ENCODE assay signal across 23 cellular contexts in genomic region chr5:133510634-133511262, GRCh38.
"Had no signal": no experiment of that assay in that cellular context is flagged by ENCODE, and none has a peak within 500 bp of the region (broad histone marks: within the 10 kb centered on the region; RNA-seq: fewer than 3 reads in every experiment).

No MANE protein-coding gene starts in this region.

- ATAC-seq: activated CD8-positive, alpha-beta T cell treated with anti-CD3 and anti-CD28 coated beads, Interleukin-2, amount 10 ng/mL, durations not matched to agents 7 days and 5 days; body of pancreas; left colon; naive thymus-derived CD4-positive, alpha-beta T cell; right cardiac atrium had no signal

- H3K27me3 ChIP-seq: body of pancreas, hepatocyte, transverse colon had no signal

- H2AFZ ChIP-seq: hepatocyte had no signal

- H3K27ac Mint-ChIP-seq: activated CD8-positive, alpha-beta T cell treated with anti-CD3 and anti-CD28 coated beads, Interleukin-2, amount 10 ng/mL, durations not matched to agents 7 days and 5 days; activated naive CD8-positive, alpha-beta T cell; naive thymus-derived CD4-positive, alpha-beta T cell had no signal

- H3K4me3 Mint-ChIP-seq: activated CD8-positive, alpha-beta T cell treated with anti-CD3 and anti-CD28 coated beads, Interleukin-2, amount 10 ng/mL, durations not matched to agents 7 days and 5 days; activated naive CD8-positive, alpha-beta T cell; naive thymus-derived CD4-positive, alpha-beta T cell; neural crest cell had no signal

- H3K4me2 ChIP-seq: hepatocyte had no signal

- H3K27ac ChIP-seq: body of pancreas, hepatocyte, suprapubic skin, transverse colon had no signal

- H3K4me1 ChIP-seq: body of pancreas, spleen, suprapubic skin, transverse colon had no signal

- H3K79me2 ChIP-seq: hepatocyte had no signal

- H3K36me3 ChIP-seq: spleen, suprapubic skin, transverse colon had no signal

- H3K4me3 ChIP-seq: body of pancreas, hepatocyte, spleen, suprapubic skin, transverse colon had no signal

- DNase-seq: activated CD4-positive, alpha-beta T cell treated with anti-CD3 and anti-CD28 coated beads for 1 hour; activated CD4-positive, alpha-beta T cell treated with anti-CD3 and anti-CD28 coated beads, Interleukin-2, amount 50 U/mL, for 1 hour; activated CD8-positive, alpha-beta T cell treated with anti-CD3 and anti-CD28 coated beads, Interleukin-2, amount 10 ng/mL, durations not matched to agents 7 days and 5 days; activated effector memory CD4-positive, alpha-beta T cell treated with Interleukin-2 at 50 U/mL for 16 hours; activated naive CD4-positive, alpha-beta T cell treated with Interleukin-2 at 50 U/mL for 16 hours; body of pancreas; dermis blood vessel endothelial cell; effector CD8-positive, alpha-beta T cell; kidney; left colon; mammary epithelial cell; naive thymus-derived CD4-positive, alpha-beta T cell; nucleus accumbens; right cardiac atrium; spleen; stimulated activated naive CD4-positive, alpha-beta T cell; transverse colon had no signal

- H3K9me3 ChIP-seq: body of pancreas, spleen, suprapubic skin, transverse colon had no signal

- H3K36me3 Mint-ChIP-seq: activated naive CD8-positive, alpha-beta T cell had no signal

- H3K9me3 Mint-ChIP-seq: neural crest cell had no signal

- FAIRE-seq: colon, frontal cortex, kidney had no signal
